9 cellular contexts compared by ENCODE assay signal in the genomic region with DNA sequence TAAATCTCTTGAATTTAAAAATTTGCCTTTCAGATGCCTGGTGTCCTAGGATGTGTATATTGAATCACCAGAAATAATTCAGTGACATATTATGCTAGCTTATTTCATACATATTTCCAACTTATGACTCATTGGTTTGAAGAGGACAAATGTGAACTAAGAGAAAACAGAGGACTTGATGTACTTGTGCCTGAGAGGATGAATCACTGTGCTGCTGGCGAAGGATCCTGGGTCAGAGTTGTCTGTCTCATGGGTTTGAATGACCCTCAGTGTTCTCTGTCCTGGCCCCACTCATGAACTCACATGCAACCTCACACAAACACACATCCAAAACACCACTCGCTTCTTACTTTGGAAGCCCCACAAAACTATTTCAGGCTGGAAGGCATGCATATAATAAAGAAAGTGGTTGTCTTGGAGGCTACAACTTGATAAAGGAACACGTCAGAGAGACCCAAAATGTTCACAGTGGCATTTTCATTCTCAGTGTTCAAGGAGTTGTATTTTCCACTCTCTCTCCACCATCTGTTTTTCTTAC.
DNase-seq lines count a peak whose midpoint lies in the region; ATAC-seq and TF ChIP-seq lines count a peak whose summit lies in the region.
"Had no signal": no experiment of that assay in that cellular context is flagged by ENCODE, and none has a peak within 500 bp of the region (broad histone marks: within the 10 kb centered on the region; RNA-seq: fewer than 3 reads in every experiment).

No MANE protein-coding gene starts in this region.

- no peak overlapping the region for H3K4me3 ChIP-seq in NB4 (ENCODE audit: low read depth, low read length)
- no peak overlapping the region for H3K4me3 ChIP-seq in choroid plexus epithelial cell (ENCODE audit: low read depth, low read length)
- H3K4me3 ChIP-seq in lower leg skin (ENCODE audit: low read depth, poor library complexity, severe bottlenecking), result no peak overlapping the region
- peak overlapping the region; percentile 33 for H3K4me3 ChIP-seq in thoracic aorta

- peak; percentile 19 for DNase-seq in NB4 (ENCODE audit: low read depth)
- peak; percentile 99 for DNase-seq in choroid plexus epithelial cell (ENCODE audit: low read depth)
- peak; percentile 89 to 92 for DNase-seq in lower leg skin (ENCODE audit: low spot score in 2 of 2)
- DNase-seq in thoracic aorta (ENCODE audit: low spot score), result peak; percentile 42
- no peak for DNase-seq in HuH-7.5 (ENCODE audit: low spot score)
- no peak for DNase-seq in activated CD8-positive, alpha-beta memory T cell treated with anti-CD3 and anti-CD28 coated beads, Interleukin-2, amount 10 ng/mL, durations not matched to agents 7 days and 5 days
- no peak for DNase-seq in germinal center (ENCODE audit: low spot score)
- DNase-seq: OCI-M1 had no signal

- peak; percentile 92 for ATAC-seq in thoracic aorta (ENCODE audit: insufficient number of reproducible peaks, low FRiP score, low read depth)
- no peak for ATAC-seq in GM18511 (IDR thresholded peaks at IDR 0.05; ENCODE audit: unreplicated experiment)
- no peak for ATAC-seq in activated CD8-positive, alpha-beta memory T cell treated with anti-CD3 and anti-CD28 coated beads, Interleukin-2, amount 10 ng/mL, durations not matched to agents 7 days and 5 days

- H3K4me1 ChIP-seq in thoracic aorta (ENCODE audit: control insufficient read depth in 1 of 2, low read depth in 2 of 2), result peaks cover 21 to 30% of the 10 kb centered on the region in 2 donors

- no peaks in the 10 kb centered on the region for H3K27me3 ChIP-seq in thoracic aorta (replicated peaks; ENCODE audit: insufficient read depth)

- TF ChIP-seq CTCF in NB4 (IDR thresholded peaks at IDR 0.05; ENCODE audit: low read depth, low read length), result no peak
- no peak for TF ChIP-seq CTCF in choroid plexus epithelial cell (conservative IDR thresholded peaks at IDR 0.05; ENCODE audit: low read depth, low read length)
- TF ChIP-seq CTCF in lower leg skin (IDR thresholded peaks at IDR 0.05), result no peak
- no peak for TF ChIP-seq CTCF in thoracic aorta (IDR thresholded peaks at IDR 0.05)

- no peaks in the 10 kb centered on the region for H3K36me3 ChIP-seq in thoracic aorta

- H3K9me3 Mint-ChIP-seq in activated CD8-positive, alpha-beta memory T cell treated with anti-CD3 and anti-CD28 coated beads, Interleukin-2, amount 10 ng/mL, durations not matched to agents 7 days and 5 days (ENCODE audit: low read depth), result no peaks in the 10 kb centered on the region

- H3K27me3 Mint-ChIP-seq in activated CD8-positive, alpha-beta memory T cell treated with anti-CD3 and anti-CD28 coated beads, Interleukin-2, amount 10 ng/mL, durations not matched to agents 7 days and 5 days, result no peaks in the 10 kb centered on the region

- no peaks in the 10 kb centered on the region for H3K36me3 Mint-ChIP-seq in activated CD8-positive, alpha-beta memory T cell treated with anti-CD3 and anti-CD28 coated beads, Interleukin-2, amount 10 ng/mL, durations not matched to agents 7 days and 5 days

- no peak for TF ChIP-seq POLR2A in NB4 (IDR thresholded peaks at IDR 0.05; ENCODE audit: extremely low read depth, insufficient read length)
- no peak for TF ChIP-seq POLR2A in lower leg skin (IDR thresholded peaks at IDR 0.05)

- peak overlapping the region; percentile 67 to 89 for H3K27ac ChIP-seq in thoracic aorta

- 41 to 44% methylated on average over 3 of the region's 3 CpGs for WGBS in lower leg skin, 2 donors

- no peak overlapping the region for H3K4me3 Mint-ChIP-seq in activated CD8-positive, alpha-beta memory T cell treated with anti-CD3 and anti-CD28 coated beads, Interleukin-2, amount 10 ng/mL, durations not matched to agents 7 days and 5 days

- CTCF ChIA-PET in activated CD8-positive, alpha-beta memory T cell treated with anti-CD3 and anti-CD28 coated beads, Interleukin-2, amount 10 ng/mL, durations not matched to agents 7 days and 5 days (lab: Charles Lee), result no interaction called here

- intact Hi-C loops in lower leg skin (cut with DNase I; ENCODE audit: low total_unique reads), result no loop called here

- no peaks in the 10 kb centered on the region for H3K9me3 ChIP-seq in thoracic aorta

- no peak overlapping the region for H3K27ac Mint-ChIP-seq in activated CD8-positive, alpha-beta memory T cell treated with anti-CD3 and anti-CD28 coated beads, Interleukin-2, amount 10 ng/mL, durations not matched to agents 7 days and 5 days

- H3K4me1 Mint-ChIP-seq in activated CD8-positive, alpha-beta memory T cell treated with anti-CD3 and anti-CD28 coated beads, Interleukin-2, amount 10 ng/mL, durations not matched to agents 7 days and 5 days, result no peaks in the 10 kb centered on the region

Comparison
In these comparisons a context has a peak if more than half of its experiments do, and no peak if none do; other contexts are left out.
1. DNase-seq: peak in NB4 (single experiment), choroid plexus epithelial cell (single experiment), lower leg skin (2 of 2) and thoracic aorta (single experiment); none in HuH-7.5 (single experiment), activated CD8-positive, alpha-beta memory T cell treated with anti-CD3 and anti-CD28 coated beads, Interleukin-2, amount 10 ng/mL, durations not matched to agents 7 days and 5 days (single experiment) and germinal center (single experiment).